In genomic region chr6:129691043-129691640, GRCh38 we compare ENCODE assay signal across 23 cellular contexts.
"Had no signal": no experiment of that assay in that cellular context is flagged by ENCODE, and none has a peak within 500 bp of the region (broad histone marks: within the 10 kb centered on the region; RNA-seq: fewer than 3 reads in every experiment).

No MANE protein-coding gene starts in this region.

- H3K9me3 ChIP-seq: adrenal gland, ascending aorta, heart left ventricle, mucosa of descending colon, transverse colon, uterus had no signal

- H3K4me3 ChIP-seq: adrenal gland, ascending aorta, heart left ventricle, mucosa of descending colon, transverse colon, uterus had no signal

- H3K27me3 ChIP-seq: adrenal gland, ascending aorta, brain microvascular endothelial cell, heart left ventricle, transverse colon, uterus had no signal

- H3K27ac ChIP-seq: ascending aorta, brain microvascular endothelial cell, transverse colon, uterus had no signal

- FAIRE-seq: endothelial cell of umbilical vein, TTC549 had no signal

- H3K4me1 ChIP-seq: uterus had no signal

- DNase-seq: activated B cell treated with CpG ODN at 0.5 μM for 24 hours; activated CD4-positive, alpha-beta T cell treated with anti-CD3 and anti-CD28 coated beads for 36 hours; activated CD4-positive, alpha-beta T cell treated with anti-CD3 and anti-CD28 coated beads, Interleukin-2, amount 50 U/mL, for 48 hours; activated CD8-positive, alpha-beta memory T cell treated with anti-CD3 and anti-CD28 coated beads, Interleukin-2, amount 50 U/mL, for 48 hours; activated naive CD4-positive, alpha-beta T cell; activated T-cell treated with anti-CD3 and anti-CD28 coated beads, Interleukin-2, amount 50 U/mL, for 4 hours; adrenal gland; brain microvascular endothelial cell; caudate nucleus; effector memory CD4-positive, alpha-beta T cell; heart left ventricle; left cardiac atrium; mucosa of descending colon; nephron progenitor cell; retina; stimulated activated CD4-positive, alpha-beta T cell treated with anti-CD3 and anti-CD28 coated beads, Interleukin-2, amount 100 ng/mL, for 48 hours; stimulated activated CD8-positive, alpha-beta memory T cell treated with anti-CD3 and anti-CD28 coated beads, Interleukin-4, amount 100 ng/mL, for 48 hours; stimulated activated naive B cell treated with anti-CD40 and anti-IgM and Interleukin-4, amounts not matched to agents 10 μg/mL and 1 μg/mL and 100 μg/mL, for 72 hours; transverse colon; uterus had no signal

- ATAC-seq: activated CD4-positive, alpha-beta T cell treated with anti-CD3 and anti-CD28 coated beads for 36 hours; activated T-cell treated with anti-CD3 and anti-CD28 coated beads, Interleukin-2, amount 50 U/mL, for 4 hours; heart left ventricle; stimulated activated naive B cell treated with anti-CD40 and anti-IgM and Interleukin-4, amounts not matched to agents 10 μg/mL and 1 μg/mL and 100 μg/mL, for 72 hours had no signal

- H3K36me3 ChIP-seq: adrenal gland, ascending aorta, brain microvascular endothelial cell, heart left ventricle, transverse colon, uterus had no signal
